ENCODE assay signal across 27 cellular contexts in the genomic region with DNA sequence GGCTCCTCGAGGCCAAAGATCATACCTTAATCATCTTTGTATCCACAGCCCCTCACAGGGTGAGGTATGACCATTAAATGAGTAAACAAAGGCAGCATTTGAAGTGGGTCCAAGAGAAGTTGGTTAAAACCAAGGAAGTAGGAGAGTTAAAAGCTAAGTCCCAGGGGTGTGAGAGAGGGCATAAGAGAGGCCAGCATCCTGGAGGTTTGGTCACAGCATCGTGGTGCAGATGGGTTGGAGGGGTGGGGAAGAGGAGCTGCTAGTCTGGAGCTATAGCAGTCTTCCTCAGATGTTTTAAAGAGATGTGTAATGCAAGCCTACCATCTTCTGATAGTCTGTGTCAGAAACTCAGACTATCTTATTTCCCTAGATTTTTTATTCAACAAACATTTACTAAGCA.
"Had no signal": no experiment of that assay in that cellular context is flagged by ENCODE, and none has a peak within 500 bp of the region (broad histone marks: within the 10 kb centered on the region; RNA-seq: fewer than 3 reads in every experiment).

No MANE protein-coding gene starts in this region.

- H3K27me3 Mint-ChIP-seq: activated naive CD8-positive, alpha-beta T cell treated with anti-CD3 and anti-CD28 coated beads, Interleukin-2, amount 10 ng/mL, durations not matched to agents 7 days and 5 days had no signal

- H3K27me3 ChIP-seq: adrenal gland had no signal

- H3K9me3 Mint-ChIP-seq: activated naive CD8-positive, alpha-beta T cell treated with anti-CD3 and anti-CD28 coated beads, Interleukin-2, amount 10 ng/mL, durations not matched to agents 7 days and 5 days; T-helper 1 cell treated with Interleukin-12 subunit alpha and Interleukin-12 subunit beta and Interleukin-4 antibody, amounts not matched to agents 30 μg/mL and 1 μg/mL, for 36 hours; WTC11 had no signal

- H3K9me3 ChIP-seq: adrenal gland had no signal

- H3K4me3 Mint-ChIP-seq: activated CD8-positive, alpha-beta T cell treated with anti-CD3 and anti-CD28 coated beads, Interleukin-2, amount 10 ng/mL, durations not matched to agents 7 days and 5 days; activated naive CD8-positive, alpha-beta T cell treated with anti-CD3 and anti-CD28 coated beads, Interleukin-2, amount 10 ng/mL, durations not matched to agents 7 days and 5 days; T-helper 1 cell treated with Interleukin-12 subunit alpha and Interleukin-12 subunit beta and Interleukin-4 antibody, amounts not matched to agents 30 μg/mL and 1 μg/mL, for 36 hours; WTC11 had no signal

- H3K27ac ChIP-seq: adrenal gland had no signal

- DNase-seq: activated CD4-positive, alpha-beta T cell treated with anti-CD3 and anti-CD28 coated beads for 48 hours; activated CD4-positive, alpha-beta T cell treated with anti-CD3 and anti-CD28 coated beads, Interleukin-2, amount 50 U/mL, for 4 hours; activated CD4-positive, CD25-positive, alpha-beta regulatory T cell treated with anti-CD3 and anti-CD28 coated beads, Interleukin-2, amount 50 U/mL, for 72 hours; activated CD8-positive, alpha-beta memory T cell treated with anti-CD3 and anti-CD28 coated beads, Interleukin-2, amount 50 U/mL, for 48 hours; activated CD8-positive, alpha-beta T cell treated with anti-CD3 and anti-CD28 coated beads, Interleukin-2, amount 10 ng/mL, durations not matched to agents 7 days and 5 days; activated naive CD4-positive, alpha-beta T cell treated with anti-CD3 and anti-CD28 coated beads, Interleukin-2, amount 50 U/mL, for 16 hours; activated naive CD8-positive, alpha-beta T cell treated with anti-CD3 and anti-CD28 coated beads, Interleukin-2, amount 10 ng/mL, durations not matched to agents 7 days and 5 days; activated T-cell treated with anti-CD3 and anti-CD28 coated beads, Interleukin-2, amount 50 U/mL, for 1 hour; adrenal gland; anterior cingulate cortex; IMR-90; Kasumi-1; KBM-7; NCI-H1092; NCI-H1417; NCI-H1930; NCI-H2171 treated with DMSO at 0.1 percent for 48 hours; NCI-H226; NCI-H526; NK-92 treated with Interleukin-12 subunit alpha and Interleukin-12 subunit beta, amount 100 ng/mL, for 24 hours; OCI-M1; RPMI8226; SHP77; T-helper 9 cell had no signal

- ATAC-seq: activated CD8-positive, alpha-beta T cell treated with anti-CD3 and anti-CD28 coated beads, Interleukin-2, amount 10 ng/mL, durations not matched to agents 7 days and 5 days; Panc1; WTC11 had no signal

- H3K27ac Mint-ChIP-seq: activated CD8-positive, alpha-beta T cell treated with anti-CD3 and anti-CD28 coated beads, Interleukin-2, amount 10 ng/mL, durations not matched to agents 7 days and 5 days; activated naive CD8-positive, alpha-beta T cell treated with anti-CD3 and anti-CD28 coated beads, Interleukin-2, amount 10 ng/mL, durations not matched to agents 7 days and 5 days; T-helper 1 cell treated with Interleukin-12 subunit alpha and Interleukin-12 subunit beta and Interleukin-4 antibody, amounts not matched to agents 30 μg/mL and 1 μg/mL, for 36 hours; WTC11 had no signal

- H3K4me3 ChIP-seq: adrenal gland had no signal
